8 cellular contexts compared by ENCODE assay signal in the genomic region with DNA sequence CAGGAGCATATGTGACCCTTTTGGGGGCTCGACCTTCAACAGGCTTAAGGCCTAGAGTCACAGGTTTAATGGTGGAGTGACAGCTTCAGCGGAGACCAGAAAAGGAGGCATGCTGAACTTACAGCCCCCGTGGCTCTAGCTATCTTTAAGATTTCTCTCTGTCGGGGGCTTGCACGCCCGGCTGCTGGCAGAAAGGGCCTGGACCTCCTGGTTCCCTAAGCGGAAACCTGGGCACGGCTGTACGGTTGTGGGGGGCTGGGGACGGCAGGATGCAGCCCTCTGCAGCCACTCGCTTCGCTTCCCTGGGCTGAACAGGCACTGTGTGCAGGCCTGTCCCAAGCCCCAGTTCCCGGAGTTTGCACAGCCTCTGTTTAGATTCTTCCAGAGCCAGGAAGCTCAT. TPM values are rescaled to one million over a fixed set of nuclear protein-coding genes. Genes with fewer than 3 reads are reported as not detected.
DNase-seq lines count a peak whose midpoint lies in the region; ATAC-seq and TF ChIP-seq lines count a peak whose summit lies in the region.

No MANE protein-coding gene starts in this region.

- H3K9me3 ChIP-seq in neuron (ENCODE audit: low read length) = no peaks in the 10 kb centered on the region

- H3K27ac ChIP-seq in 22Rv1 = peak overlapping the region; percentile 31; the same call in 1 of the 2 replicates

- peak overlapping the region; percentile 58 to 72 (median 60) for H3K4me3 Mint-ChIP-seq in IgD-negative memory B cell

- H3K27ac Mint-ChIP-seq in IgD-negative memory B cell = no peak overlapping the region

- TF ChIP-seq CTCF in 22Rv1 (IDR thresholded peaks at IDR 0.05) = no peak

- ATAC-seq in esophagus mucosa = peak; percentile 19
- no peak for ATAC-seq in HG03095 (IDR thresholded peaks at IDR 0.05; ENCODE audit: unreplicated experiment)
- no peak for ATAC-seq in GM21723 (IDR thresholded peaks at IDR 0.05; ENCODE audit: unreplicated experiment)
- ATAC-seq in HG03025 (IDR thresholded peaks at IDR 0.05; ENCODE audit: low FRiP score, unreplicated experiment) = no peak

- peaks cover 11% of the 10 kb centered on the region for H3K4me1 ChIP-seq in neuron (ENCODE audit: insufficient read depth, low read length)

- no peaks in the 10 kb centered on the region for H3K36me3 ChIP-seq in neuron (ENCODE audit: insufficient read depth, low read length)

- DNase-seq in NK-92 (lab: John Stamatoyannopoulos, UW; ENCODE audit: unreplicated experiment) = no peak

- H3K4me1 Mint-ChIP-seq in IgD-negative memory B cell = peaks cover 4 to 5% (median 4%) of the 10 kb centered on the region in 3 donors

- H2AFZ ChIP-seq in neuron (ENCODE audit: low read depth, low read length) = peak overlapping the region; percentile 20

- peaks cover 19% of the 10 kb centered on the region for H3K27me3 Mint-ChIP-seq in IgD-negative memory B cell

- peaks cover 66% of the 10 kb centered on the region for H3K27me3 ChIP-seq in neuron (ENCODE audit: insufficient read depth, low read length)

- H3K36me3 Mint-ChIP-seq in IgD-negative memory B cell = no peaks in the 10 kb centered on the region

- H3K4me3 ChIP-seq in neuron (ENCODE audit: low read length) = no peak overlapping the region

- H3K9me3 Mint-ChIP-seq in IgD-negative memory B cell = no peaks in the 10 kb centered on the region

RNA-seq across cellular contexts. Expression of gene CACNA2D2, which starts 0.5 kb away (rescaled TPM):
- 0.11 TPM for polyA plus RNA-seq in IgD-negative memory B cell
- total RNA-seq in esophagus mucosa = 0.08 TPM
